In genomic region chr14:26526132-26526531, GRCh38 we compare ENCODE assay signal across 17 cellular contexts.
A peak's percentile ranks its signal among the peaks of the same experiment; 100 is the strongest.
DNase-seq lines count a peak whose midpoint lies in the region; ATAC-seq and TF ChIP-seq lines count a peak whose summit lies in the region.
"Had no signal": no experiment of that assay in that cellular context is flagged by ENCODE, and none has a peak within 500 bp of the region (broad histone marks: within the 10 kb centered on the region; RNA-seq: fewer than 3 reads in every experiment).

No MANE protein-coding gene starts in this region.

- H3K4me1 ChIP-seq in adipocyte (ENCODE audit: control insufficient read depth, insufficient read depth, low read length) (peaks cover 29% of the 10 kb centered on the region), fibroblast of lung (ENCODE audit: control insufficient read depth, extremely low read depth, insufficient read depth, low read length) (no peaks in the 10 kb centered on the region), muscle layer of colon (ENCODE audit: insufficient read depth, low read length) (peaks cover 49% of the 10 kb centered on the region)
- H3K4me1 ChIP-seq: SJCRH30 had no signal

- H3K9ac ChIP-seq in adipocyte (ENCODE audit: low read length): no peak overlapping the region
- H3K9ac ChIP-seq in fibroblast of lung (ENCODE audit: insufficient read depth, low read length): no peak overlapping the region
- no peak overlapping the region for H3K9ac ChIP-seq in muscle layer of colon (ENCODE audit: low read length)

- no peak for ATAC-seq in GM19328 (IDR thresholded peaks at IDR 0.05; ENCODE audit: unreplicated experiment)
- no peak for ATAC-seq in esophagus mucosa
- ATAC-seq: K562 had no signal

- TF ChIP-seq CTCF in AG10803 (conservative IDR thresholded peaks at IDR 0.05; ENCODE audit: low read length) (no peak), fibroblast of lung (conservative IDR thresholded peaks at IDR 0.05 in 1 of 2, IDR thresholded peaks at IDR 0.05 in 1 of 2; ENCODE audit: low read depth in 1 of 2, low read length in 2 of 2) (no peak)

- no peak overlapping the region for H3K4me3 ChIP-seq in AG10803 (ENCODE audit: low read length)
- H3K4me3 ChIP-seq in adipocyte (ENCODE audit: low read length): no peak overlapping the region
- H3K4me3 ChIP-seq in fibroblast of lung (replicated peaks in 1 of 4; ENCODE audit: control extremely low read depth in 1 of 4, insufficient read depth in 1 of 4, low read depth in 3 of 4, low read length in 4 of 4): no peak overlapping the region
- no peak overlapping the region for H3K4me3 ChIP-seq in muscle layer of colon (ENCODE audit: low read depth in 1 of 2, low read length in 2 of 2)
- H3K4me3 ChIP-seq: K562, SJCRH30 had no signal

- H2AFZ ChIP-seq in fibroblast of lung (ENCODE audit: low read length): no peak overlapping the region

- H3K27me3 ChIP-seq in adipocyte (replicated peaks; ENCODE audit: control insufficient read depth, insufficient read depth, low read length): no peaks in the 10 kb centered on the region
- no peaks in the 10 kb centered on the region for H3K27me3 ChIP-seq in fibroblast of lung (ENCODE audit: control insufficient read depth, insufficient read depth, low read length)
- no peaks in the 10 kb centered on the region for H3K27me3 ChIP-seq in muscle layer of colon (ENCODE audit: control insufficient read depth in 1 of 2, insufficient read depth in 2 of 2, low read length in 2 of 2)
- H3K27me3 ChIP-seq: SJCRH30 had no signal

- H3K36me3 ChIP-seq in adipocyte (ENCODE audit: control insufficient read depth, insufficient read depth, low read length, severe bottlenecking): no peaks in the 10 kb centered on the region
- H3K36me3 ChIP-seq in fibroblast of lung (ENCODE audit: control insufficient read depth, insufficient read depth, low read length): no peaks in the 10 kb centered on the region
- no peaks in the 10 kb centered on the region for H3K36me3 ChIP-seq in muscle layer of colon (ENCODE audit: insufficient read depth, low read length)
- H3K36me3 ChIP-seq: SJCRH30 had no signal

- H3K4me2 ChIP-seq in fibroblast of lung (ENCODE audit: extremely low read depth, insufficient read depth, low read length): no peak overlapping the region

- H3K79me2 ChIP-seq in fibroblast of lung (ENCODE audit: control insufficient read depth, insufficient read depth, low read length): no peaks in the 10 kb centered on the region

- no peak overlapping the region for H3K27ac ChIP-seq in fibroblast of lung (ENCODE audit: insufficient read depth, low read length)
- H3K27ac ChIP-seq in muscle layer of colon (ENCODE audit: low read depth, low read length): peak overlapping the region; percentile 30
- H3K27ac ChIP-seq: SJCRH30 had no signal

- H3K9me3 ChIP-seq in adipocyte (ENCODE audit: control insufficient read depth, low read length): no peaks in the 10 kb centered on the region
- no peaks in the 10 kb centered on the region for H3K9me3 ChIP-seq in fibroblast of lung (ENCODE audit: control insufficient read depth, insufficient read depth, low read depth, low read length)
- no peaks in the 10 kb centered on the region for H3K9me3 ChIP-seq in muscle layer of colon (ENCODE audit: low read length)
- H3K9me3 ChIP-seq: SJCRH30 had no signal

- no peaks in the 10 kb centered on the region for H4K20me1 ChIP-seq in fibroblast of lung (ENCODE audit: control insufficient read depth, extremely low read depth, insufficient read depth, low read length)

- DNase-seq in AG10803 (ENCODE audit: low read depth): peak; percentile 63
- peak; percentile 79 for DNase-seq in adipocyte (ENCODE audit: low read depth)
- DNase-seq in fibroblast of lung (ENCODE audit: low read depth in 2 of 2): peak; percentile 26 to 47
- DNase-seq in OCI-M1 (lab: John Stamatoyannopoulos, UW): no peak
- DNase-seq: AML-193, GOT3, MV-4-11, NCI-H1417, NCI-H2029, NCI-H2171 treated with DMSO at 0.1 percent for 48 hours, NCI-H748 treated with DMSO at 0.1 percent for 48 hours, RPMI8226, SJCRH30 had no signal
